ENCODE assay signal across 18 cellular contexts in genomic region chr3:51978143-51978502, GRCh38.
"Had no signal": no experiment of that assay in that cellular context is flagged by ENCODE, and none has a peak within 500 bp of the region (broad histone marks: within the 10 kb centered on the region; RNA-seq: fewer than 3 reads in every experiment).

No MANE protein-coding gene starts in this region.

- H3K9me3 Mint-ChIP-seq: dendritic cell treated with granulocyte-macrophage colony-stimulating factor and Interleukin-4, amounts not matched to agents 40 ng/mL and 50 ng/mL, for 4 days; effector memory CD8-positive, alpha-beta T cell; naive B cell; stimulated activated naive B cell treated with anti-CD40 and anti-IgM and Interleukin-4, amounts not matched to agents 10 μg/mL and 1 μg/mL and 100 μg/mL, for 72 hours; stimulated activated naive CD8-positive, alpha-beta T cell treated with anti-CD3 and anti-CD28 coated beads, Interleukin-15, amount 100 ng/mL, for 72 hours had no signal

- ATAC-seq: left colon; left ventricle myocardium superior; sciatic nerve; stimulated activated naive B cell treated with anti-CD40 and anti-IgM and Interleukin-4, amounts not matched to agents 10 μg/mL and 1 μg/mL and 100 μg/mL, for 72 hours; upper lobe of right lung had no signal

- DNase-seq: left colon; left ventricle myocardium superior; mesendoderm; naive B cell; spleen; stimulated activated CD4-positive, alpha-beta T cell treated with anti-CD3 and anti-CD28 coated beads, Interleukin-15, amount 100 ng/mL, for 24 hours; stimulated activated CD4-positive, alpha-beta T cell treated with anti-CD3 and anti-CD28 coated beads, Interleukin-1b, Interleukin-23, amount 100 ng/mL, for 48 hours; stimulated activated CD4-positive, alpha-beta T cell treated with anti-CD3 and anti-CD28 coated beads, Interleukin-4, amount 100 ng/mL, for 24 hours; stimulated activated naive B cell treated with anti-CD40 and anti-IgM and Interleukin-4, amounts not matched to agents 10 μg/mL and 1 μg/mL and 100 μg/mL, for 72 hours; testis; upper lobe of right lung had no signal

- H3K27ac ChIP-seq: foreskin keratinocyte, hepatocyte, testis, upper lobe of right lung, vagina had no signal

- H3K27ac Mint-ChIP-seq: dendritic cell treated with granulocyte-macrophage colony-stimulating factor and Interleukin-4, amounts not matched to agents 40 ng/mL and 50 ng/mL, for 4 days had no signal

- H3K27me3 Mint-ChIP-seq: dendritic cell treated with granulocyte-macrophage colony-stimulating factor and Interleukin-4, amounts not matched to agents 40 ng/mL and 50 ng/mL, for 4 days; effector memory CD8-positive, alpha-beta T cell; naive B cell; stimulated activated naive B cell treated with anti-CD40 and anti-IgM and Interleukin-4, amounts not matched to agents 10 μg/mL and 1 μg/mL and 100 μg/mL, for 72 hours; stimulated activated naive CD8-positive, alpha-beta T cell treated with anti-CD3 and anti-CD28 coated beads, Interleukin-15, amount 100 ng/mL, for 72 hours had no signal

- H3K4me3 Mint-ChIP-seq: dendritic cell treated with granulocyte-macrophage colony-stimulating factor and Interleukin-4, amounts not matched to agents 40 ng/mL and 50 ng/mL, for 4 days; stimulated activated naive B cell treated with anti-CD40 and anti-IgM and Interleukin-4, amounts not matched to agents 10 μg/mL and 1 μg/mL and 100 μg/mL, for 72 hours; stimulated activated naive CD8-positive, alpha-beta T cell treated with anti-CD3 and anti-CD28 coated beads, Interleukin-15, amount 100 ng/mL, for 72 hours had no signal

- H3K36me3 Mint-ChIP-seq: naive B cell had no signal
